ENCODE assay signal across 1 cellular context in genomic region chr10:29473087-29473356, GRCh38.
TF ChIP-seq lines count a peak whose summit lies in the region.

No MANE protein-coding gene starts in this region.

TF ChIP-seq in HepG2, 621 proteins besides CTCF, POLR2A, EP300 and RAD21 (continued from another document):
- TF ChIP-seq ZNF318 (CRISPR knock-in tag; IDR thresholded peaks at IDR 0.05), result no peak
- no peak for TF ChIP-seq ZNF619 (CRISPR knock-in tag; IDR thresholded peaks at IDR 0.05)
- no peak for TF ChIP-seq TFDP1 (CRISPR knock-in tag; IDR thresholded peaks at IDR 0.05; ENCODE audit: borderline replicate concordance)
- no peak for TF ChIP-seq NCOA2 (CRISPR knock-in tag; IDR thresholded peaks at IDR 0.05)
- TF ChIP-seq AHR (CRISPR knock-in tag; IDR thresholded peaks at IDR 0.05), result no peak
- TF ChIP-seq GPN1 (CRISPR knock-in tag; IDR thresholded peaks at IDR 0.05; ENCODE audit: borderline replicate concordance), result no peak
- no peak for TF ChIP-seq SIN3A (IDR thresholded peaks at IDR 0.05; ENCODE audit: borderline replicate concordance, low read depth, low read length)
- no peak for TF ChIP-seq ZNF598 (CRISPR knock-in tag; IDR thresholded peaks at IDR 0.05; ENCODE audit: borderline replicate concordance)
- no peak for TF ChIP-seq ZNF749 (CRISPR knock-in tag; IDR thresholded peaks at IDR 0.05; ENCODE audit: borderline replicate concordance)
- TF ChIP-seq HDAC1 (CRISPR knock-in tag; IDR thresholded peaks at IDR 0.05), result no peak
